12 cellular contexts compared by ENCODE assay signal in the genomic region with DNA sequence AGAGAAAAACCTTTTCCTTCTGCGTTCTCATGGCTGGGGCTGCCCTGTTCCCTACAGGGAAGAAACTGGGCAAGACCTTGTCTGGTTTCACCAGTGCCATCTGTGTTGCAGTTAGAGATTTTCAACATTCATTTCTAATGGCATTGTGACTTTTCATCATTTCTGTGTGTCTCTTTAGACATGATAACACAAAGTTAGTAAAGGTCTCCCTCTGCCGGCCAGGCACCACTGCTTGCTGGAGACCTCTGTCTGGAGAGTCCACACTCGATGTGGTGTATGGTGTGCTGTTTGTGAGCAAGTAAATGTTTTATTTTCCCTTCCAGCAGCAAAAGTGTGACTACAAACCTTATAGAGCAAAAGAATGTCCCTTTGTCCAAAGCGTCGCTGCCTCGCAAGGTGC.
A peak's percentile ranks its signal among the peaks of the same experiment; 100 is the strongest.
DNase-seq lines count a peak whose midpoint lies in the region; ATAC-seq and TF ChIP-seq lines count a peak whose summit lies in the region.
"Had no signal": no experiment of that assay in that cellular context is flagged by ENCODE, and none has a peak within 500 bp of the region (broad histone marks: within the 10 kb centered on the region; RNA-seq: fewer than 3 reads in every experiment).

No MANE protein-coding gene starts in this region.

- TF ChIP-seq POLR2A in sigmoid colon (IDR thresholded peaks at IDR 0.05) = no peak

- no peak overlapping the region for H3K4me2 ChIP-seq in DND-41 (ENCODE audit: insufficient read depth, low read length)
- no peak overlapping the region for H3K4me2 ChIP-seq in Loucy (ENCODE audit: low read depth, low read length, poor library complexity, severe bottlenecking)

- 67 to 71% methylated on average over 6 of the region's 6 CpGs for WGBS in sigmoid colon, 2 donors

- DNase-seq in DND-41 = peak; percentile 10
- DNase-seq in mucosa of descending colon = peak in 1 of 3 donors; percentile 49
- no peak for DNase-seq in effector memory CD4-positive, alpha-beta T cell
- DNase-seq in sigmoid colon = no peak
- DNase-seq in brain microvascular endothelial cell = no peak
- DNase-seq: activated T-cell treated with anti-CD3 and anti-CD28 coated beads, Interleukin-2, amount 50 U/mL, for 72 hours; cortex of kidney; Kasumi-1; ovary had no signal

- TF ChIP-seq CTCF in DND-41 (IDR thresholded peaks at IDR 0.05; ENCODE audit: borderline replicate concordance, extremely low read depth, low read length, poor library complexity, severe bottlenecking) (peak; percentile 47), Loucy (conservative IDR thresholded peaks at IDR 0.05; ENCODE audit: low read length) (peak; percentile 43), VCaP (conservative IDR thresholded peaks at IDR 0.05) (peak; percentile 93), mucosa of descending colon (IDR thresholded peaks at IDR 0.05) (no peak), sigmoid colon (IDR thresholded peaks at IDR 0.05) (no peak), brain microvascular endothelial cell (IDR thresholded peaks at IDR 0.05; ENCODE audit: low read depth, low read length, missing control alignments) (no peak)

- no peaks in the 10 kb centered on the region for H3K79me2 ChIP-seq in DND-41 (ENCODE audit: insufficient read depth, low read length)
- no peaks in the 10 kb centered on the region for H3K79me2 ChIP-seq in Loucy (ENCODE audit: insufficient read depth, low read length)

- intact Hi-C loops in mucosa of descending colon (cut with DNase I, micrococcal nuclease) = no loop called here
- intact Hi-C loops in sigmoid colon (cut with DNase I) = no loop called here

- no peak for TF ChIP-seq EP300 in sigmoid colon (IDR thresholded peaks at IDR 0.05)

- no peaks in the 10 kb centered on the region for H3K9me2 ChIP-seq in Loucy (replicated peaks; ENCODE audit: low read depth, low read length)

- H3K4me1 ChIP-seq in DND-41 (ENCODE audit: insufficient read depth, low read length) (no peaks in the 10 kb centered on the region), Loucy (ENCODE audit: insufficient read depth, low read length, poor library complexity, severe bottlenecking) (no peaks in the 10 kb centered on the region), mucosa of descending colon (ENCODE audit: low read depth) (no peaks in the 10 kb centered on the region), sigmoid colon (peaks cover 0 to 6% (median 0%) of the 10 kb centered on the region in 4 donors)
- H3K4me1 ChIP-seq in effector memory CD4-positive, alpha-beta T cell (ENCODE audit: control insufficient read depth, insufficient read depth, low read length, poor library complexity, severe bottlenecking) = no peaks in the 10 kb centered on the region

- no peaks in the 10 kb centered on the region for H3F3A ChIP-seq in Loucy (ENCODE audit: low read depth)

- H3K27me3 ChIP-seq in DND-41 (ENCODE audit: insufficient read depth, low read length, poor library complexity) (peaks cover 2% of the 10 kb centered on the region), Loucy (ENCODE audit: insufficient read depth, low read length, poor library complexity, severe bottlenecking) (no peaks in the 10 kb centered on the region), sigmoid colon (peaks cover 0 to 6% (median 0%) of the 10 kb centered on the region in 3 donors), brain microvascular endothelial cell (replicated peaks) (no peaks in the 10 kb centered on the region)
- no peaks in the 10 kb centered on the region for H3K27me3 ChIP-seq in effector memory CD4-positive, alpha-beta T cell (replicated peaks; ENCODE audit: control insufficient read depth, insufficient read depth, low read length, poor library complexity, severe bottlenecking)
- H3K27me3 ChIP-seq: ovary had no signal

- H4K20me1 ChIP-seq in DND-41 (ENCODE audit: insufficient read depth, low read length) = no peaks in the 10 kb centered on the region
- H4K20me1 ChIP-seq in Loucy (ENCODE audit: insufficient read depth, low read length, poor library complexity, severe bottlenecking) = no peaks in the 10 kb centered on the region

- H3K4me3 ChIP-seq in DND-41 (ENCODE audit: low read depth in 1 of 2, low read length in 2 of 2) (no peak overlapping the region), Loucy (ENCODE audit: low read length, poor library complexity, severe bottlenecking) (no peak overlapping the region), mucosa of descending colon (no peak overlapping the region), sigmoid colon (no peak overlapping the region), brain microvascular endothelial cell (ENCODE audit: low read depth, low read length) (no peak overlapping the region)
- H3K4me3 ChIP-seq in effector memory CD4-positive, alpha-beta T cell (ENCODE audit: insufficient read depth, low read depth, low read length, poor library complexity, severe bottlenecking) = no peak overlapping the region
- H3K4me3 ChIP-seq: ovary had no signal

- H3K9ac ChIP-seq in DND-41 (ENCODE audit: low read depth, low read length) (no peak overlapping the region), Loucy (ENCODE audit: low read depth, low read length, poor library complexity, severe bottlenecking) (no peak overlapping the region)

- H3K36me3 ChIP-seq in DND-41 (ENCODE audit: insufficient read depth, low read length) (no peaks in the 10 kb centered on the region), Loucy (ENCODE audit: insufficient read depth, low read length) (no peaks in the 10 kb centered on the region), mucosa of descending colon (ENCODE audit: low read depth) (no peaks in the 10 kb centered on the region), sigmoid colon (no peaks in the 10 kb centered on the region), brain microvascular endothelial cell (replicated peaks) (no peaks in the 10 kb centered on the region)
- H3K36me3 ChIP-seq in effector memory CD4-positive, alpha-beta T cell (ENCODE audit: control insufficient read depth, insufficient read depth, low read length) = no peaks in the 10 kb centered on the region
- H3K36me3 ChIP-seq: ovary had no signal

- no peak for ATAC-seq in DND-41 (ENCODE audit: insufficient read depth, low read depth)
- ATAC-seq in mucosa of descending colon = peak; percentile 22
- ATAC-seq in HG02571 (IDR thresholded peaks at IDR 0.05; ENCODE audit: unreplicated experiment) = no peak
- ATAC-seq: activated T-cell treated with anti-CD3 and anti-CD28 coated beads, Interleukin-2, amount 50 U/mL, for 72 hours had no signal

- H3K9me3 ChIP-seq in DND-41 (ENCODE audit: insufficient read depth, low read length, severe bottlenecking) (peaks cover 2% of the 10 kb centered on the region), Loucy (ENCODE audit: insufficient read depth, low read depth, low read length) (peaks cover 6% of the 10 kb centered on the region; the same call in 1 of the 2 replicates), mucosa of descending colon (no peaks in the 10 kb centered on the region), sigmoid colon (peaks cover 0 to 3% (median 0%) of the 10 kb centered on the region in 4 donors)
- H3K9me3 ChIP-seq in effector memory CD4-positive, alpha-beta T cell (ENCODE audit: control insufficient read depth, low read length) = no peaks in the 10 kb centered on the region

- H3K27ac ChIP-seq in DND-41 (ENCODE audit: low read length) (no peak overlapping the region), VCaP (no peak overlapping the region), sigmoid colon (no peak overlapping the region), brain microvascular endothelial cell (no peak overlapping the region)
- H3K27ac ChIP-seq in effector memory CD4-positive, alpha-beta T cell (ENCODE audit: insufficient read depth, low read length, poor library complexity, severe bottlenecking) = no peak overlapping the region
- H3K27ac ChIP-seq: ovary had no signal

- in situ Hi-C loops in brain microvascular endothelial cell (cut with HindIII; ENCODE audit: low pct_ligation_motif_present, low sequenced_read_pairs) = no loop called here

- no peak overlapping the region for H2AFZ ChIP-seq in DND-41 (ENCODE audit: low read depth, low read length)
- H2AFZ ChIP-seq in Loucy (ENCODE audit: low read length) = no peak overlapping the region

Comparison
In these comparisons a context has a peak if more than half of its experiments do, and no peak if none do; other contexts are left out.
1. CTCF ChIP-seq: peak in DND-41 (single experiment), Loucy (single experiment) and VCaP (single experiment); none in mucosa of descending colon (single experiment), sigmoid colon (0 of 4) and brain microvascular endothelial cell (single experiment).